Comparison of ENCODE assay signal across 1 cellular context in the genomic region with DNA sequence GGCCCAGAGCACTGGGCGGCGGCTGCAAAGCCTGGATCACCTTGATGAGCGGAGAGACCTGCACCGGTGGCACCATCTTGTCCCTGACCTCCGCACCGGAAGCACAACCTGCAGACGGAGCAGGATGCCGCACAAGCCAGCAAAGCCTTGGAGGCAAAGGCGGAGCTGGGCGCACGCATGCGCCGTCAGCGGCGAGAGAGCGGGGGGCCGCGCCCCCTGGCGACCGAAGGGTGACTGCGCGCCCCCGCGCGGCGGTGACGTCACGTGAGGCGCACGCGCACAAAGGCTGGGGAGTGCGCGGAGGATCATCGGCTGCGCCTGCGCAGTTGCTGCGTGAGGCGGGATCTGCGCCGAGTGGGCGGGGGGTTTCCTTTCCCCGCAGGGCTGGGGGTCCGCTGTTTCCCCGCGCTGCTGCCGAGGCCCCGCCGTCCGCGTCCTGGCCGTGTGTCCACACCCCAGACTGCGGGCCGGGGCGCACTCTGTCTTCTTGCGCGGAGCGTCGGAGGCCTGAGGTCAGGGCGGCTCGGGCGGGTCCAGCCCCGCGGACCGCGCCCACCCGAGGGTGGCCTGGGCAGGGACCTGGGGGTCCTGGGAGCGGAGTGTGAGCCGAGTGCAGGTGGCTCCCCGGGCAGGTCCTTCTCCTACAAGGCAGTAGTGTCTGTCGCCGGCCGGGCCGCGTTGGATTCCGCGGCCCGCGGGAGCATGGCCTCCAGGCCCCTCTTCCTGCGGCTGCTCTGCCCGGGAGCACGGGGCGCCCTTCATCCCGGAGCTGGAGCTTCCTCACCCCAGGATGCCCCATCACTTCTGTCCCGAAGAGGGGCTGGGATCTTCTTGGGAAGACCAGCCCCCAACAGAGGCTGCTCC.
A peak's percentile ranks its signal among the peaks of the same experiment; 100 is the strongest.
TF ChIP-seq lines count a peak whose summit lies in the region.

A gene with protein sequence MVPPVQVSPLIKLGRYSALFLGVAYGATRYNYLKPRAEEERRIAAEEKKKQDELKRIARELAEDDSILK (minus strand): TSS at position 105 of the 864 bp plus-strand sequence. CDS start 29 bp downstream, at position 76.
A gene with protein sequence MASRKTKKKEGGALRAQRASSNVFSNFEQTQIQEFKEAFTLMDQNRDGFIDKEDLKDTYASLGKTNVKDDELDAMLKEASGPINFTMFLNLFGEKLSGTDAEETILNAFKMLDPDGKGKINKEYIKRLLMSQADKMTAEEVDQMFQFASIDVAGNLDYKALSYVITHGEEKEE (plus strand): TSS at position 371 of the 864 bp plus-strand sequence. CDS start 3,485 bp downstream, outside the sequence.

TF ChIP-seq in H1, 55 proteins besides CTCF, POLR2A, EP300 and RAD21 (continued from another document):
- TF ChIP-seq BCL11A (IDR thresholded peaks at IDR 0.05; ENCODE audit: low read depth in 2 of 2, low read length in 2 of 2) (no peak), NRF1 (IDR thresholded peaks at IDR 0.05; ENCODE audit: low read depth, low read length) (peak; percentile 91), CHD1 (IDR thresholded peaks at IDR 0.05; ENCODE audit: low read depth, low read length) (no peak), RBBP5 (IDR thresholded peaks at IDR 0.05; ENCODE audit: borderline replicate concordance, low read depth, low read length) (0 out of 2 replicates have a peak, but pooled peaks have one; percentile 22), HDAC2 (IDR thresholded peaks at IDR 0.05; ENCODE audit: borderline replicate concordance in 1 of 2, low read depth in 2 of 2, low read length in 2 of 2) (0 out of 4 replicates have a peak, but pooled peaks of 1 of the 2 experiments have one; percentile 37)
